In genomic region chr7:856444-857095, GRCh38 we compare ENCODE assay signal across 23 cellular contexts.
"Had no signal": no experiment of that assay in that cellular context is flagged by ENCODE, and none has a peak within 500 bp of the region (broad histone marks: within the 10 kb centered on the region; RNA-seq: fewer than 3 reads in every experiment).

No MANE protein-coding gene starts in this region.

- H3K27ac ChIP-seq: left lung, lower lobe of right lung, right atrium auricular region, sigmoid colon, testis, tibial artery, upper lobe of left lung, uterus had no signal

- H3K4me3 ChIP-seq: coronary artery, left lung, lower lobe of right lung, prostate gland, right atrium auricular region, sigmoid colon, stomach, testis, tibial artery, upper lobe of left lung, uterus had no signal

- H3K27ac Mint-ChIP-seq: stimulated activated effector memory CD8-positive, alpha-beta T cell treated with anti-CD3 and anti-CD28 coated beads, Interleukin-12 subunit alpha, Interleukin-12 subunit beta, amount 100 ng/mL, for 72 hours had no signal

- ATAC-seq: left lung; naive thymus-derived CD8-positive, alpha-beta T cell; stimulated activated effector memory CD8-positive, alpha-beta T cell treated with anti-CD3 and anti-CD28 coated beads, Interleukin-12 subunit alpha, Interleukin-12 subunit beta, amount 100 ng/mL, for 72 hours had no signal

- H3K9me3 ChIP-seq: left lung, lower lobe of right lung, prostate gland, right atrium auricular region, sigmoid colon, stomach, testis, tibial artery, upper lobe of left lung, uterus had no signal

- H3K9me3 Mint-ChIP-seq: naive thymus-derived CD8-positive, alpha-beta T cell; neural crest cell; stimulated activated effector memory CD8-positive, alpha-beta T cell treated with anti-CD3 and anti-CD28 coated beads, Interleukin-12 subunit alpha, Interleukin-12 subunit beta, amount 100 ng/mL, for 72 hours had no signal

- H3K27me3 Mint-ChIP-seq: naive thymus-derived CD8-positive, alpha-beta T cell had no signal

- H3K4me1 ChIP-seq: left lung, lower lobe of right lung, prostate gland, right atrium auricular region, sigmoid colon, testis, tibial artery, upper lobe of left lung, uterus had no signal

- FAIRE-seq: frontal cortex, keratinocyte had no signal

- H3K4me1 Mint-ChIP-seq: neural crest cell had no signal

- H3K36me3 ChIP-seq: uterus had no signal

- H3K4me3 Mint-ChIP-seq: naive thymus-derived CD8-positive, alpha-beta T cell; neural crest cell; stimulated activated effector memory CD8-positive, alpha-beta T cell treated with anti-CD3 and anti-CD28 coated beads, Interleukin-12 subunit alpha, Interleukin-12 subunit beta, amount 100 ng/mL, for 72 hours had no signal

- DNase-seq: dermis blood vessel endothelial cell; effector memory CD4-positive, alpha-beta T cell; hypothalamus; lower lobe of right lung; sigmoid colon; stimulated activated CD4-positive, alpha-beta T cell treated with anti-CD3 and anti-CD28 coated beads, Interleukin-2, amount 100 ng/mL, for 24 hours; stimulated activated CD4-positive, alpha-beta T cell treated with anti-CD3 and anti-CD28 coated beads, Interleukin-4, amount 100 ng/mL, for 24 hours; stimulated activated naive CD4-positive, alpha-beta T cell treated with Interleukin-2 at 50 U/mL for 16 hours; stomach; substantia nigra; testis; tibial artery; uterus had no signal

- H3K27me3 ChIP-seq: left lung, right atrium auricular region, sigmoid colon, stomach, testis, tibial artery, upper lobe of left lung, uterus had no signal
